Comparison of ENCODE assay signal across 12 cellular contexts in the genomic region with DNA sequence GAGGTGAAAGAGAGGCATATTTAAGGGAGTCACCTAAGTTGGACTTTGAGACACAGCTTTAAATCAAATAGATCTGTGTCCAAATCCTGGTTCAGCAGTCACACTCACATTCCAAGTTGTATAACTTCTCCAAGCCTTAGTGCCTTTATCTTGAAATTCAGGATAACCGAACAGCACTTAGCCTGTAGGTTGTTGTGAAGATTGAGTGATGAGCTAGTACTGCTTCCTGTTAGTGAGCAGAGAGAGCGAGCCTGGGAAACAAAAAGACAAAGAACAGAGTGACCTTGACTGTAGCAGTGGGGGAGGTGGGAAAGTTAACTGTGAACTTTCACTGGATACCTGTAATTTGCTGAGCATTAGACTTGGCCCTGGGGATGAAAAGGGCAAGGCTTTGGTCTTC. TPM values are rescaled to one million over a fixed set of nuclear protein-coding genes. Genes with fewer than 3 reads are reported as not detected.
A peak's percentile ranks its signal among the peaks of the same experiment; 100 is the strongest.
DNase-seq lines count a peak whose midpoint lies in the region; ATAC-seq and TF ChIP-seq lines count a peak whose summit lies in the region.
"Had no signal": no experiment of that assay in that cellular context is flagged by ENCODE, and none has a peak within 500 bp of the region (broad histone marks: within the 10 kb centered on the region; RNA-seq: fewer than 3 reads in every experiment).

No MANE protein-coding gene starts in this region.

- peak; percentile 84 for ATAC-seq in GM23338
- ATAC-seq in T-helper 17 cell = no peak
- peak in 1 of 3 donors; percentile 55 for ATAC-seq in natural killer cell
- no peak for ATAC-seq in HG03342 (IDR thresholded peaks at IDR 0.05; ENCODE audit: unreplicated experiment)
- ATAC-seq: sciatic nerve had no signal

- H4K20me1 ChIP-seq in GM23338 (replicated peaks; ENCODE audit: insufficient read depth) = peaks cover 50% of the 10 kb centered on the region

- peaks cover 98% of the 10 kb centered on the region for H3K79me2 ChIP-seq in GM23338 (replicated peaks; ENCODE audit: insufficient read depth)

- H3F3A ChIP-seq in GM23338 (replicated peaks; ENCODE audit: low read depth) = 0 out of 2 replicates have a peak, but pooled peaks cover 10% of the 10 kb centered on the region

- peaks cover 19% of the 10 kb centered on the region for H3K4me1 ChIP-seq in GM23338 (ENCODE audit: insufficient read depth)
- H3K4me1 ChIP-seq in SJCRH30 = 0 out of 2 replicates have a peak, but pooled peaks cover 5% of the 10 kb centered on the region

- H3K9me2 ChIP-seq in GM23338 (ENCODE audit: insufficient read depth) = no peaks in the 10 kb centered on the region

- H3K27ac ChIP-seq in GM23338 (ENCODE audit: low read depth) = peak overlapping the region; percentile 73
- H3K27ac ChIP-seq in SJCRH30 = no peak overlapping the region
- H3K27ac ChIP-seq: left lung had no signal

- H3K36me3 Mint-ChIP-seq in GM23338 (ENCODE audit: low read depth) (peaks cover 4% of the 10 kb centered on the region), T-helper 17 cell (ENCODE audit: low read depth) (peaks cover 4% of the 10 kb centered on the region), endothelial cell (ENCODE audit: low read depth, unreplicated experiment) (peaks cover 3% of the 10 kb centered on the region), natural killer cell (no peaks in the 10 kb centered on the region)

- H3K4me1 Mint-ChIP-seq in GM23338 (peaks cover 35% of the 10 kb centered on the region), T-helper 17 cell (peaks cover 43% of the 10 kb centered on the region), endothelial cell (ENCODE audit: unreplicated experiment) (peaks cover 19% of the 10 kb centered on the region), natural killer cell (peaks cover 48 to 49% of the 10 kb centered on the region in 2 donors)

- H3K27me3 Mint-ChIP-seq in GM23338 (ENCODE audit: insufficient read depth, low read depth, poor library complexity) (peaks cover 4% of the 10 kb centered on the region), T-helper 17 cell (no peaks in the 10 kb centered on the region), endothelial cell (ENCODE audit: unreplicated experiment) (peaks cover 1% of the 10 kb centered on the region), natural killer cell (ENCODE audit: low read depth in 2 of 2) (no peaks in the 10 kb centered on the region)

- H3K27me3 ChIP-seq in GM23338 (ENCODE audit: insufficient read depth) = no peaks in the 10 kb centered on the region
- no peaks in the 10 kb centered on the region for H3K27me3 ChIP-seq in SJCRH30
- H3K27me3 ChIP-seq: left lung had no signal

- H3K36me3 ChIP-seq in GM23338 (ENCODE audit: insufficient read depth) (no peaks in the 10 kb centered on the region), SJCRH30 (peaks cover 5% of the 10 kb centered on the region; the same call in 1 of the 2 replicates)

- intact Hi-C loops in natural killer cell (cut with micrococcal nuclease) = no loop called here

- H3K4me2 ChIP-seq in GM23338 = peak overlapping the region; percentile 15; the same call in 1 of the 2 replicates

- no peak overlapping the region for H2AFZ ChIP-seq in GM23338

- H3K4me3 Mint-ChIP-seq in GM23338 (peak overlapping the region; percentile 1; the same call in 1 of the 3 replicates), T-helper 17 cell (peak overlapping the region; percentile 56), endothelial cell (ENCODE audit: unreplicated experiment) (no peak overlapping the region), natural killer cell (no peak overlapping the region)

- peak overlapping the region; percentile 25; the same call in 1 of the 2 replicates for H3K27ac Mint-ChIP-seq in GM23338
- peak overlapping the region; percentile 75 for H3K27ac Mint-ChIP-seq in T-helper 17 cell
- H3K27ac Mint-ChIP-seq in endothelial cell (ENCODE audit: unreplicated experiment) = peak overlapping the region; percentile 22
- H3K27ac Mint-ChIP-seq in natural killer cell = peak overlapping the region; percentile 3 to 72

- H3K9me3 ChIP-seq in T-helper 17 cell (ENCODE audit: control insufficient read depth, low read length, poor library complexity, severe bottlenecking) = no peaks in the 10 kb centered on the region
- H3K9me3 ChIP-seq in SJCRH30 (replicated peaks) = no peaks in the 10 kb centered on the region
- H3K9me3 ChIP-seq: left lung had no signal

- peak; percentile 68 for DNase-seq in GM23338 (ENCODE audit: low spot score)
- DNase-seq in T-helper 17 cell = no peak
- DNase-seq in endothelial cell (ENCODE audit: low spot score) = no peak
- DNase-seq in natural killer cell = no peak
- DNase-seq in stimulated activated CD4-positive, alpha-beta T cell treated with anti-CD3 and anti-CD28 coated beads, Interleukin-12 subunit alpha, Interleukin-12 subunit beta, amount 100 ng/mL, for 4 hours = no peak
- DNase-seq in retina = no peak
- DNase-seq in SJCRH30 = no peak
- DNase-seq: activated CD8-positive, alpha-beta memory T cell treated with anti-CD3 and anti-CD28 coated beads for 24 hours; left lung; NCI-H524 had no signal

- TF ChIP-seq CTCF in GM23338 (conservative IDR thresholded peaks at IDR 0.05; ENCODE audit: low read depth in 2 of 2) = no peak
- no peak for TF ChIP-seq CTCF in endothelial cell (IDR thresholded peaks at IDR 0.05; ENCODE audit: unreplicated experiment)
- no peak for TF ChIP-seq CTCF in natural killer cell (IDR thresholded peaks at IDR 0.05)

- H3K9me3 Mint-ChIP-seq in GM23338 = no peaks in the 10 kb centered on the region; the same call in 2 of the 3 replicates
- peaks cover under 1% of the 10 kb centered on the region for H3K9me3 Mint-ChIP-seq in endothelial cell (ENCODE audit: unreplicated experiment)
- no peaks in the 10 kb centered on the region for H3K9me3 Mint-ChIP-seq in natural killer cell

- no peak overlapping the region for H3K4me3 ChIP-seq in GM23338
- H3K4me3 ChIP-seq in SJCRH30 = no peak overlapping the region
- H3K4me3 ChIP-seq: left lung had no signal

TF ChIP-seq in GM23338, 12 proteins besides CTCF, POLR2A, EP300 and RAD21 (continues in another document):
- TF ChIP-seq CREB1 (CRISPR knock-in tag; IDR thresholded peaks at IDR 0.05; ENCODE audit: low read depth) (no peak), ZNF331 (CRISPR knock-in tag; IDR thresholded peaks at IDR 0.05; ENCODE audit: low read depth) (no peak), JUNB (IDR thresholded peaks at IDR 0.05; ENCODE audit: unreplicated experiment) (no peak), ZNF114 (CRISPR knock-in tag; IDR thresholded peaks at IDR 0.05) (no peak), EZH2phosphoT487 (IDR thresholded peaks at IDR 0.05; ENCODE audit: unreplicated experiment) (no peak)

RNA-seq across cellular contexts. Expression of a gene that starts 22.4 kb away (rescaled TPM):
- 43.8 and 43.9 TPM in 2 replicates for total RNA-seq in GM23338 (2014; rRNA removed; shearing (Covaris generic))
- polyA plus RNA-seq in GM23338 (2016; fragmentation: Nextera tagmentation; extraction: Ambion mirVana) = 9.6 and 9.8 TPM in 2 replicates
- total RNA-seq in T-helper 17 cell (10 to 100 TPM; 28.4 to 33.2 TPM), endothelial cell (ENCODE audit: unreplicated experiment) (30.0 TPM), natural killer cell (10 to 100 TPM; 28.8 to 45.4 (median 37.6) TPM)
- 25.0 and 25.1 TPM in 2 replicates for total RNA-seq in SJCRH30 (2014; rRNA removed; shearing (Covaris generic))

RNA-seq across cellular contexts. Expression of a gene that starts 38.8 kb away (rescaled TPM):
- total RNA-seq in GM23338 (2014; rRNA removed; shearing (Covaris generic)) = 1.2 and 10.1 TPM in 2 replicates
- 4.0 and 5.8 TPM in 2 replicates for polyA plus RNA-seq in GM23338 (2016; fragmentation: Nextera tagmentation; extraction: Ambion mirVana)
- total RNA-seq in T-helper 17 cell (1 to 10 TPM; 6.4 to 6.8 TPM), endothelial cell (ENCODE audit: unreplicated experiment) (1.0 TPM), natural killer cell (1 to 10 TPM; 3.0 to 5.4 (median 3.5) TPM)
- total RNA-seq in SJCRH30 (2014; rRNA removed; shearing (Covaris generic)) = not detected in 2 replicates

RNA-seq across cellular contexts. Expression of a gene that starts 51.6 kb away (rescaled TPM):
- total RNA-seq in GM23338 (2014; rRNA removed; shearing (Covaris generic)) = 101 and 102 TPM in 2 replicates
- polyA plus RNA-seq in GM23338 (2016; fragmentation: Nextera tagmentation; extraction: Ambion mirVana) = 32.3 and 37.7 TPM in 2 replicates
- total RNA-seq in T-helper 17 cell (100 to 1,000 TPM; 137 to 168 TPM), endothelial cell (ENCODE audit: unreplicated experiment) (163 TPM), natural killer cell (100 to 1,000 TPM; 143 to 159 (median 144) TPM)
- total RNA-seq in SJCRH30 (2014; rRNA removed; shearing (Covaris generic)) = 55.5 and 60.5 TPM in 2 replicates

RNA-seq across cellular contexts. Expression of a gene that starts 56.3 kb away (rescaled TPM):
- total RNA-seq in GM23338 (2014; rRNA removed; shearing (Covaris generic)) = 440 and 530 TPM in 2 replicates
- 163 and 177 TPM in 2 replicates for polyA plus RNA-seq in GM23338 (2016; fragmentation: Nextera tagmentation; extraction: Ambion mirVana)
- total RNA-seq in T-helper 17 cell = 100 to 1,000 TPM; 235 to 238 TPM
- 568 TPM for total RNA-seq in endothelial cell (ENCODE audit: unreplicated experiment)
- 100 to 1,000 TPM; 233 to 291 (median 260) TPM for total RNA-seq in natural killer cell
- 453 and 506 TPM in 2 replicates for total RNA-seq in SJCRH30 (2014; rRNA removed; shearing (Covaris generic))

Comparison
In these comparisons a context has a peak if more than half of its experiments do, and no peak if none do; other contexts are left out.
1. H3K27ac Mint-ChIP-seq: peak in every context shown above with its lines; median percentile 75 in T-helper 17 cell; 38 in natural killer cell; 25 in GM23338; 22 in endothelial cell.
2. H3K4me3 Mint-ChIP-seq: peak in GM23338 (single experiment) and T-helper 17 cell (single experiment); none in endothelial cell (single experiment) and natural killer cell (single experiment).